ENCODE assay signal across 8 cellular contexts in genomic region chr17:75430159-75430748, GRCh38. TPM values are rescaled to one million over a fixed set of nuclear protein-coding genes. Genes with fewer than 3 reads are reported as not detected.
DNase-seq lines count a peak whose midpoint lies in the region; ATAC-seq and TF ChIP-seq lines count a peak whose summit lies in the region.

No MANE protein-coding gene starts in this region.

- no peaks in the 10 kb centered on the region for H3K36me3 ChIP-seq in PC-9 (ENCODE audit: low read depth)
- no peaks in the 10 kb centered on the region for H3K36me3 ChIP-seq in psoas muscle (ENCODE audit: insufficient read depth in 1 of 2, low read depth in 1 of 2)
- H3K36me3 ChIP-seq in WERI-Rb-1, result no peaks in the 10 kb centered on the region

- POLR2A ChIA-PET in PC-9 (lab: Charles Lee; ENCODE audit: unreplicated experiment), result interaction anchor here (0.5 to 0.7 kb wide), 6 partner anchors 26 to 169 kb away, joined by 3 to 6 read pairs (median 4); partner anchors contain the start of gene TMEM94

- peak overlapping the region; percentile 9 for H3K4me2 ChIP-seq in PC-9

- no peaks in the 10 kb centered on the region for H3K79me2 ChIP-seq in PC-9 (ENCODE audit: low read depth)

- H3K27me3 ChIP-seq in PC-9 (ENCODE audit: insufficient read depth, low read depth) (no peaks in the 10 kb centered on the region), psoas muscle (ENCODE audit: insufficient read depth in 3 of 3, low read length in 2 of 3) (no peaks in the 10 kb centered on the region), WERI-Rb-1 (ENCODE audit: insufficient read depth, low read depth, severe bottlenecking) (no peaks in the 10 kb centered on the region)

- intact Hi-C loops in PC-9 (cut with micrococcal nuclease; ENCODE audit: unreplicated experiment), result no loop called here
- intact Hi-C loops in psoas muscle (cut with DNase I), result no loop called here

- BruUV-seq in PC-9 (replicated peaks; lab: Mats Ljungman, UMichigan), result no TSS peak

- TF ChIP-seq CTCF in PC-9 (conservative IDR thresholded peaks at IDR 0.05), result no peak
- no peak for TF ChIP-seq CTCF in fibroblast of the aortic adventitia (IDR thresholded peaks at IDR 0.05; ENCODE audit: insufficient read depth, low read length)
- TF ChIP-seq CTCF in psoas muscle (IDR thresholded peaks at IDR 0.05), result no peak
- TF ChIP-seq CTCF in WERI-Rb-1 (IDR thresholded peaks at IDR 0.05; ENCODE audit: low read depth, low read length), result no peak

- 0 out of 2 replicates have a peak, but pooled peaks cover 2% of the 10 kb centered on the region for H3K9me2 ChIP-seq in PC-9 (ENCODE audit: insufficient read depth)

- H3K4me1 ChIP-seq in PC-9 (replicated peaks; ENCODE audit: insufficient read depth) (peaks cover 17% of the 10 kb centered on the region), psoas muscle (peaks cover 19% of the 10 kb centered on the region)

- no peak overlapping the region for H3K27ac ChIP-seq in PC-9
- peak overlapping the region; percentile 82 for H3K27ac ChIP-seq in psoas muscle
- H3K27ac ChIP-seq in WERI-Rb-1, result no peak overlapping the region

- DNase-seq in DMS114 treated with DMSO at 0.1 percent for 48 hours (lab: John Stamatoyannopoulos, UW; ENCODE audit: unreplicated experiment) (peak; percentile 67), PC-9 (peak in 1 of 2 experiments; percentile 75), fibroblast of the aortic adventitia (ENCODE audit: low read depth) (peak; percentile 60), psoas muscle (no peak), WERI-Rb-1 (no peak)
- no peak for DNase-seq in stimulated activated CD4-positive, alpha-beta T cell treated with anti-CD3 and anti-CD28 coated beads, Interleukin-2, amount 100 ng/mL, for 24 hours
- DNase-seq in activated CD4-positive, CD25-positive, alpha-beta regulatory T cell treated with anti-CD3 and anti-CD28 coated beads, Interleukin-2, amount 50 U/mL, for 72 hours, result no peak

- no peaks in the 10 kb centered on the region for H4K20me1 ChIP-seq in PC-9 (ENCODE audit: insufficient read depth)

- no peak overlapping the region; the same call in 1 of the 2 replicates for H2AFZ ChIP-seq in PC-9

- CTCF ChIA-PET in PC-9 (lab: Charles Lee), result interaction anchor here (0.5 to 0.6 kb wide), 3 partner anchors 84 to 569 kb away, joined by 3 to 12 read pairs (median 3); no protein-coding TSS in a partner anchor

- peaks cover 11% of the 10 kb centered on the region for H3F3A ChIP-seq in PC-9 (ENCODE audit: insufficient read depth, low read depth)

- H3K4me3 ChIP-seq in PC-9 (no peak overlapping the region), fibroblast of the aortic adventitia (ENCODE audit: low read depth, low read length) (no peak overlapping the region), psoas muscle (peak overlapping the region; percentile 15), WERI-Rb-1 (ENCODE audit: low read depth, low read length) (no peak overlapping the region)

- WGBS in psoas muscle, 3 donors, result 24 to 31% (median 25%) methylated on average over 9 of the region's 9 CpGs

- ATAC-seq in psoas muscle (peak; percentile 48 to 72 (median 50)), GM21723 (IDR thresholded peaks at IDR 0.05; ENCODE audit: unreplicated experiment) (no peak)

- no peaks in the 10 kb centered on the region for H3K9me3 ChIP-seq in PC-9 (ENCODE audit: insufficient read depth, low read depth)
- no peaks in the 10 kb centered on the region for H3K9me3 ChIP-seq in psoas muscle
- no peaks in the 10 kb centered on the region for H3K9me3 ChIP-seq in WERI-Rb-1 (ENCODE audit: severe bottlenecking)

RNA-seq across cellular contexts. Expression of gene GRB2, which starts 24.8 kb away (rescaled TPM):
- total RNA-seq in PC-9 (2021), result 75.3 and 81.3 TPM in 2 replicates
- total RNA-seq in fibroblast of the aortic adventitia (ENCODE audit: low replicate concordance), result 54.3 and 57.6 TPM in 2 replicates
- 10 to 100 TPM; 49.1 to 71.6 (median 58.1) TPM for total RNA-seq in psoas muscle
- polyA plus RNA-seq in psoas muscle, result 10 to 100 TPM; 39.5 to 70.9 (median 66.1) TPM

RNA-seq across cellular contexts. Expression of gene TMEM94, which starts 26.2 kb away (rescaled TPM):
- 78.9 and 95.7 TPM in 2 replicates for total RNA-seq in PC-9 (2021)
- 29.7 and 80.4 TPM in 2 replicates for total RNA-seq in fibroblast of the aortic adventitia (ENCODE audit: low replicate concordance)
- 10 to 100 TPM; 43.4 to 64.3 (median 49.6) TPM for total RNA-seq in psoas muscle
- polyA plus RNA-seq in psoas muscle, result 10 to 100 TPM; 18.7 to 48.5 (median 29.6) TPM

Comparison
In these comparisons a context has a peak if more than half of its experiments do, and no peak if none do; other contexts are left out.
1. DNase-seq: peak in DMS114 treated with DMSO at 0.1 percent for 48 hours (single experiment) and fibroblast of the aortic adventitia (single experiment); none in psoas muscle (0 of 2), WERI-Rb-1 (single experiment), stimulated activated CD4-positive, alpha-beta T cell treated with anti-CD3 and anti-CD28 coated beads, Interleukin-2, amount 100 ng/mL, for 24 hours (0 of 2) and activated CD4-positive, CD25-positive, alpha-beta regulatory T cell treated with anti-CD3 and anti-CD28 coated beads, Interleukin-2, amount 50 U/mL, for 72 hours (single experiment).